In the genomic region with DNA sequence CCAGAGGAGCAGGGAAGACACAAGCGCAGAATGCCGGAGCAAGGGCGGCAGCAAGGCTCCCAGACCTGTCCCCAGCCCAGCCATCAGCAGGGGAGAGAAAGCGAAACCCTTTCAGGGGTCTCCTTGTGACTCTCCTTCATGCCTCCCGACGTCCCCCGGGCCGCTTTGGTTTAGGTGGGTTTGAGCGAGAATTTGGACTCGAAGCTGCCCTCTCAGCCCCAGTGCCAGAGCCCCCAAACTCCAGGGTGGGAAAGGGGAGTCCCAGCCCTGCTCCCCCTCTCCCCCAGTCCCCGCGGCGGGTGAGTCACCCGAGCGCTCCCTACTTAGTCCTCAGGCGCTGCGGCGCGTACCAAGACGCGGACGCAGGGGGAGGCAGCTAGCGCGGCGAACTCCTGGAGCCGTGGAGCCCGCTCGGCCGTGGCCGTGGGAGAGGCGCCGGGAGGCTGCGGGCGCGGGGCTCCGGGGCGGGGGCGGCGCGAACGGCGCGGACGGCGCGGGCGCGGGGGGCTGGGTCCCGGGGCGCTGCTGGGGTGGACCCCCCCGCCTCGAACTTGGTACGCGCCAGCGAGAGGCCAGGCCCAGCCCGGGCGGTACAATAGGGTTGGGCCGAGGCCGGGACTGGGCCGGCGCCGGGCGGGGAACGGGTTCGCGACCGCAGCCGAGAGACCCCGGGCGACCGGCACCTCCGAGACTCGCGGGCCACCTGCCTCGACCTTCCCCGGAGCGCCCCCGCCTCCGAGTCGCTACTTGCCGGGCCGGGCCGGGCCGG, we compare ENCODE assay signal across 8 cellular contexts. TPM values are rescaled to one million over a fixed set of nuclear protein-coding genes. Genes with fewer than 3 reads are reported as not detected.
DNase-seq lines count a peak whose midpoint lies in the region; ATAC-seq and TF ChIP-seq lines count a peak whose summit lies in the region.

A gene (plus strand): TSS at position 601 of the 769 bp plus-strand sequence. CDS start 258 bp downstream, outside the sequence.

- H3K4me3 ChIP-seq in BLaER1 treated with 17β-estradiol and CSF1 and Interleukin-3, amounts not matched to agents 10 nM and 100 nM, result peak within 1 kb of the TSS; percentile 92 to 100 (median 100)
- H3K4me3 ChIP-seq in OCI-LY7 (ENCODE audit: low read depth, low read length, poor library complexity, severe bottlenecking), result peak within 1 kb of the TSS; percentile 97
- H3K4me3 ChIP-seq in epithelial cell of proximal tubule (ENCODE audit: low read depth, low read length), result peak within 1 kb of the TSS; percentile 85
- H3K4me3 ChIP-seq in mucosa of stomach (ENCODE audit: low read length), result peak within 1 kb of the TSS; percentile 91

- H2AFZ ChIP-seq in OCI-LY7 (ENCODE audit: low read length), result peak within 1 kb of the TSS; percentile 45; the same call in 1 of the 2 replicates

- H3K4me2 ChIP-seq in BLaER1 treated with 17β-estradiol and CSF1 and Interleukin-3, amounts not matched to agents 10 nM and 100 nM, result peak within 1 kb of the TSS; percentile 91 to 99 (median 98)
- H3K4me2 ChIP-seq in OCI-LY7 (ENCODE audit: low read length), result peak within 1 kb of the TSS; percentile 95

- no peaks in the 10 kb centered on the region for H3K9me3 ChIP-seq in BLaER1 treated with 17β-estradiol and CSF1 and Interleukin-3, amounts not matched to agents 10 nM and 100 nM (replicated peaks in 1 of 11)
- H3K9me3 ChIP-seq in OCI-LY7 (ENCODE audit: low read length) (no peaks in the 10 kb centered on the region), mucosa of stomach (ENCODE audit: control insufficient read depth, low read length) (no peaks in the 10 kb centered on the region)

- peak within 1 kb of the TSS; percentile 98 to 100 (median 100) for H3K9ac ChIP-seq in BLaER1 treated with 17β-estradiol and CSF1 and Interleukin-3, amounts not matched to agents 10 nM and 100 nM
- H3K9ac ChIP-seq in mucosa of stomach (ENCODE audit: low read length), result peak within 1 kb of the TSS; percentile 100

- peaks cover 0 to 26% (median 20%) of the 10 kb centered on the region in 11 experiments; a peak in 14 of 22 replicates for H3K36me3 ChIP-seq in BLaER1 treated with 17β-estradiol and CSF1 and Interleukin-3, amounts not matched to agents 10 nM and 100 nM
- H3K36me3 ChIP-seq in OCI-LY7 (ENCODE audit: insufficient read depth, low read length), result peaks cover 6% of the 10 kb centered on the region; the same call in 1 of the 2 replicates
- no peaks in the 10 kb centered on the region for H3K36me3 ChIP-seq in mucosa of stomach (ENCODE audit: control insufficient read depth, insufficient read depth, low read length)

- H3K27ac ChIP-seq in BLaER1 treated with 17β-estradiol and CSF1 and Interleukin-3, amounts not matched to agents 10 nM and 100 nM, result peak within 1 kb of the TSS; percentile 98 to 100 (median 99)
- H3K27ac ChIP-seq in OCI-LY7 (ENCODE audit: low read depth, low read length, poor library complexity, severe bottlenecking), result peak within 1 kb of the TSS; percentile 61

- peaks cover 47% of the 10 kb centered on the region for H3K79me2 ChIP-seq in OCI-LY7 (ENCODE audit: insufficient read depth, low read depth, low read length)

- POLR2A ChIA-PET in OCI-LY7 (lab: Charles Lee), result interaction anchor here (0.6 to 1.4 kb wide), 3 partner anchors 37 to 138 kb away, joined by 3 to 4 read pairs (median 3); no protein-coding TSS in a partner anchor

- intact Hi-C loops in OCI-LY7 (cut with micrococcal nuclease; ENCODE audit: unreplicated experiment), result no loop called here

- peak; percentile 47 for ATAC-seq in GM19328 (IDR thresholded peaks at IDR 0.05; ENCODE audit: unreplicated experiment)

- H3K27me3 ChIP-seq in BLaER1 treated with 17β-estradiol and CSF1 and Interleukin-3, amounts not matched to agents 10 nM and 100 nM, result no peaks in the 10 kb centered on the region
- H3K27me3 ChIP-seq in mucosa of stomach (ENCODE audit: control insufficient read depth, insufficient read depth, low read length), result no peaks in the 10 kb centered on the region

- TF ChIP-seq CTCF in OCI-LY7 (conservative IDR thresholded peaks at IDR 0.05; ENCODE audit: low read length) (no peak), epithelial cell of proximal tubule (conservative IDR thresholded peaks at IDR 0.05; ENCODE audit: low read depth, low read length) (no peak)

- DNase-seq in HK-2 (ENCODE audit: unreplicated experiment), result peak; percentile 86
- peak; percentile 88 for DNase-seq in OCI-LY7 (ENCODE audit: low spot score)
- peak; percentile 69 for DNase-seq in activated T-cell treated with anti-CD3 and anti-CD28 coated beads for 4 hours
- no peak for DNase-seq in epithelial cell of proximal tubule (ENCODE audit: low read depth)
- peak; percentile 65 to 67 for DNase-seq in stimulated activated CD8-positive, alpha-beta memory T cell treated with anti-CD3 and anti-CD28 coated beads, Interleukin-7, amount 100 ng/mL, for 1 hour (ENCODE audit: low read depth in 2 of 2)

- TSS peak; percentile 89 for BruUV-seq in OCI-LY7 (replicated peaks; lab: Mats Ljungman, UMichigan)

- H3K9me2 ChIP-seq in OCI-LY7 (ENCODE audit: insufficient read depth, low read length), result no peaks in the 10 kb centered on the region

- peaks cover 28 to 42% (median 38%) of the 10 kb centered on the region in 11 experiments for H4K20me1 ChIP-seq in BLaER1 treated with 17β-estradiol and CSF1 and Interleukin-3, amounts not matched to agents 10 nM and 100 nM
- H4K20me1 ChIP-seq in OCI-LY7 (ENCODE audit: insufficient read depth, low read length), result peaks cover 12% of the 10 kb centered on the region; the same call in 1 of the 2 replicates

- H3K4me1 ChIP-seq in BLaER1 treated with 17β-estradiol and CSF1 and Interleukin-3, amounts not matched to agents 10 nM and 100 nM, result peaks cover 73 to 82% (median 80%) of the 10 kb centered on the region in 10 experiments
- H3K4me1 ChIP-seq in OCI-LY7 (ENCODE audit: insufficient read depth, low read length, poor library complexity, severe bottlenecking), result peaks cover 72% of the 10 kb centered on the region
- peaks cover 46% of the 10 kb centered on the region for H3K4me1 ChIP-seq in mucosa of stomach (ENCODE audit: control insufficient read depth, insufficient read depth, low read length)

- CTCF ChIA-PET in OCI-LY7 (lab: Charles Lee; ENCODE audit: unreplicated experiment), result no interaction called here

RNA-seq across cellular contexts. Expression of the gene that starts here (rescaled TPM):
- total RNA-seq in OCI-LY7 (2014; rRNA removed; shearing (Covaris generic)), result 55.1 and 61.2 TPM in 2 replicates
- 94.7 and 101 TPM in 2 replicates for total RNA-seq in OCI-LY7 (2022)
- total RNA-seq in epithelial cell of proximal tubule, result 262 and 280 TPM in 2 replicates
